ENCODE assay signal across 1 cellular context in the genomic region with DNA sequence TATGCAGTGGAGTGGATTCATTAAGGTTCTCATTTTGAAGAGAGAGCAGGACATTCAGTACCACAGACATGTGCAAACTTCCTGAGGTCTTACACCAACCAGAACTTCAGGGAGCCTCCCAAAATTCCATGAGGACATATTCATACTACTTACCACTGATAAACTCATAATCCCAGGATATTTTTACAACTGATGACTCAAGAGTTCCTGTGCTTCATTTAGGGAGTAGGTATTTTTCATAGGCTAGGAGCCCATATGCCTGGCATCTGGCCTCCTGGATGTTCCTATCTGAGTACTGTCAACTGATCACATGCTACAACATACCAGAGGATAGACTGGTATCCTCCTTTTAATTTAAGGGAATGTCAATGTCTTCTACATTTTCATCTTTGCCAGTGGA.
TF ChIP-seq lines count a peak whose summit lies in the region.

No MANE protein-coding gene starts in this region.

TF ChIP-seq in GM23338, 12 proteins besides CTCF, POLR2A, EP300 and RAD21 (continued from another document):
- TF ChIP-seq, protein P1, sequence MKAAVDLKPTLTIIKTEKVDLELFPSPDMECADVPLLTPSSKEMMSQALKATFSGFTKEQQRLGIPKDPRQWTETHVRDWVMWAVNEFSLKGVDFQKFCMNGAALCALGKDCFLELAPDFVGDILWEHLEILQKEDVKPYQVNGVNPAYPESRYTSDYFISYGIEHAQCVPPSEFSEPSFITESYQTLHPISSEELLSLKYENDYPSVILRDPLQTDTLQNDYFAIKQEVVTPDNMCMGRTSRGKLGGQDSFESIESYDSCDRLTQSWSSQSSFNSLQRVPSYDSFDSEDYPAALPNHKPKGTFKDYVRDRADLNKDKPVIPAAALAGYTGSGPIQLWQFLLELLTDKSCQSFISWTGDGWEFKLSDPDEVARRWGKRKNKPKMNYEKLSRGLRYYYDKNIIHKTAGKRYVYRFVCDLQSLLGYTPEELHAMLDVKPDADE (IDR thresholded peaks at IDR 0.05): no peak
- TF ChIP-seq JUNB (IDR thresholded peaks at IDR 0.05; ENCODE audit: unreplicated experiment): no peak
- TF ChIP-seq STAT1 (IDR thresholded peaks at IDR 0.05; ENCODE audit: unreplicated experiment): no peak
- no peak for TF ChIP-seq CREB1 (CRISPR knock-in tag; IDR thresholded peaks at IDR 0.05; ENCODE audit: low read depth)
- no peak for TF ChIP-seq EZH2 (IDR thresholded peaks at IDR 0.05; ENCODE audit: low read depth, unreplicated experiment)
- TF ChIP-seq NANOG (IDR thresholded peaks at IDR 0.05; ENCODE audit: borderline replicate concordance): no peak
- TF ChIP-seq POLR2AphosphoS5 (IDR thresholded peaks at IDR 0.05; ENCODE audit: low read depth): no peak
